Comparison of ENCODE assay signal across 19 cellular contexts in the genomic region with DNA sequence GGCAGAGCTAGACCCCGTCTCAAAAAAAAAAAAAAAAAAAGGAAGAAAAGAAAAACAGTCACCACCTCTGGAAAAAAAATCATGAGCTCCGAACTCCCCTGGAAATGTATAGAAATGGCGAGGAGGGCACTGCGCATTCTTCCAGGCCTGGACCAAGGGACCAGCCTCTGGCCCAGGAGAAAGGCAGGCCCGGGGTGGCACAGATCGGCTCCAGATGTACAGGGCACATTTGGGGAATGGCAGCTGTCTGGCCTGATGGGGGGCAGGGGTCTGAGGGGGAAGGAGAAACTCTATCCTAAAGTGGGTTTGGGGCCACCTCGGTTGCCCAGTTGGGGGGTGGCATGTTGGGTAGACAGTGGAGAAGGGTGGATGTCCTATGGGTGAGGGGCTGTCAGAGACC. TPM values are rescaled to one million over a fixed set of nuclear protein-coding genes. Genes with fewer than 3 reads are reported as not detected.
DNase-seq lines count a peak whose midpoint lies in the region; ATAC-seq, FAIRE-seq and TF ChIP-seq lines count a peak whose summit lies in the region.
"Had no signal": no experiment of that assay in that cellular context is flagged by ENCODE, and none has a peak within 500 bp of the region (broad histone marks: within the 10 kb centered on the region; RNA-seq: fewer than 3 reads in every experiment).

No MANE protein-coding gene starts in this region.

- WGBS in heart left ventricle, 4 donors, result 74 to 79% (median 75%) methylated on average over 7 of the region's 7 CpGs

- H3K9me3 ChIP-seq in heart left ventricle (no peaks in the 10 kb centered on the region), endothelial cell of umbilical vein (replicated peaks; ENCODE audit: control insufficient read depth, insufficient read depth, low read length) (no peaks in the 10 kb centered on the region), osteoblast (ENCODE audit: low read depth, low read length) (no peaks in the 10 kb centered on the region)
- H3K9me3 ChIP-seq: right lobe of liver had no signal

- TF ChIP-seq POLR2A in heart left ventricle (IDR thresholded peaks at IDR 0.05) (no peak), endothelial cell of umbilical vein (IDR thresholded peaks at IDR 0.05; ENCODE audit: low read depth, low read length) (no peak)

- dilution Hi-C loops in endothelial cell of umbilical vein (cut with MboI; ENCODE audit: extremely low pct_ligation_motif_present, low sequenced_read_pairs), result no loop called here

- no TSS peak for BruUV-seq in endothelial cell of umbilical vein (replicated peaks; lab: Mats Ljungman, UMichigan)

- TF ChIP-seq CTCF in heart left ventricle (IDR thresholded peaks at IDR 0.05) (no peak), endothelial cell of umbilical vein (IDR thresholded peaks at IDR 0.05; ENCODE audit: extremely low read depth in 1 of 2, insufficient read depth in 1 of 2, low read depth in 1 of 2, low read length in 2 of 2) (no peak), osteoblast (IDR thresholded peaks at IDR 0.05; ENCODE audit: extremely low read depth, low read depth, low read length) (no peak), type B pancreatic cell (conservative IDR thresholded peaks at IDR 0.05) (no peak)

- H3K36me3 ChIP-seq in heart left ventricle (peaks cover 0 to 3% (median 0%) of the 10 kb centered on the region in 9 donors), endothelial cell of umbilical vein (ENCODE audit: control insufficient read depth in 2 of 2, extremely low read depth in 1 of 2, insufficient read depth in 2 of 2, low read length in 2 of 2) (no peaks in the 10 kb centered on the region), osteoblast (ENCODE audit: insufficient read depth, low read length) (no peaks in the 10 kb centered on the region)
- H3K36me3 ChIP-seq: right lobe of liver had no signal

- H4K20me1 ChIP-seq in endothelial cell of umbilical vein (replicated peaks; ENCODE audit: control insufficient read depth, extremely low read depth, insufficient read depth, low read length) (no peaks in the 10 kb centered on the region), osteoblast (ENCODE audit: insufficient read depth, low read length) (no peaks in the 10 kb centered on the region)

- H3K27ac ChIP-seq in heart left ventricle (peak overlapping the region; percentile 36 to 94 (median 79)), endothelial cell of umbilical vein (ENCODE audit: insufficient read depth, low read depth, low read length) (peak overlapping the region; percentile 63), osteoblast (ENCODE audit: low read depth, low read length) (no peak overlapping the region)
- H3K27ac ChIP-seq: parathyroid adenoma had no signal

- H2AFZ ChIP-seq in endothelial cell of umbilical vein (ENCODE audit: low read depth, low read length) (no peak overlapping the region), osteoblast (ENCODE audit: low read length) (no peak overlapping the region)
- H2AFZ ChIP-seq: parathyroid adenoma had no signal

- intact Hi-C loops in heart left ventricle (cut with DNase I) (no loop called here), Right ventricle myocardium superior (cut with DNase I) (no loop called here), endothelial cell of umbilical vein (cut with micrococcal nuclease) (no loop called here)

- peak overlapping the region in 1 of 12 donors; percentile 26 for H3K4me3 ChIP-seq in heart left ventricle
- H3K4me3 ChIP-seq in endothelial cell of umbilical vein (replicated peaks in 1 of 3; ENCODE audit: insufficient read depth in 1 of 3, low read depth in 1 of 3, low read length in 3 of 3), result no peak overlapping the region
- no peak overlapping the region for H3K4me3 ChIP-seq in osteoblast (ENCODE audit: insufficient read depth, low read length)
- H3K4me3 ChIP-seq: right lobe of liver had no signal

- H3K9ac ChIP-seq in endothelial cell of umbilical vein (replicated peaks; ENCODE audit: extremely low read depth, insufficient read depth, low read length), result no peak overlapping the region
- H3K9ac ChIP-seq: parathyroid adenoma had no signal

- FAIRE-seq in endothelial cell of umbilical vein (lab: Jason Lieb, UNC), result no peak
- FAIRE-seq: A204.1, D721Med, GM12892 had no signal

- H3K27me3 ChIP-seq in heart left ventricle (no peaks in the 10 kb centered on the region), endothelial cell of umbilical vein (ENCODE audit: control insufficient read depth in 2 of 2, insufficient read depth in 2 of 2, low read length in 2 of 2) (no peaks in the 10 kb centered on the region), osteoblast (ENCODE audit: insufficient read depth, low read length) (no peaks in the 10 kb centered on the region)
- H3K27me3 ChIP-seq: right lobe of liver had no signal

- H3K4me2 ChIP-seq in endothelial cell of umbilical vein (ENCODE audit: insufficient read depth, low read length), result no peak overlapping the region
- no peak overlapping the region for H3K4me2 ChIP-seq in osteoblast (ENCODE audit: insufficient read depth, low read length)

- no peak for ATAC-seq in heart left ventricle
- no peak for ATAC-seq in Right ventricle myocardium superior (ENCODE audit: poor library complexity)
- no peak for ATAC-seq in HG03342 (IDR thresholded peaks at IDR 0.05; ENCODE audit: unreplicated experiment)
- no peak for ATAC-seq in GM19023 (IDR thresholded peaks at IDR 0.05; ENCODE audit: unreplicated experiment)

- no peaks in the 10 kb centered on the region for H3K9me1 ChIP-seq in endothelial cell of umbilical vein (replicated peaks; ENCODE audit: control insufficient read depth, extremely low read depth, insufficient read depth, low read length)

- POLR2A ChIA-PET in endothelial cell of umbilical vein (lab: Charles Lee), result no interaction called here

- CTCF ChIA-PET in endothelial cell of umbilical vein (lab: Charles Lee), result interaction anchor here (1.1 to 1.4 kb wide), 2 partner anchors 17 to 45 kb away, joined by 3 read pairs; no protein-coding TSS in a partner anchor

- H3K79me2 ChIP-seq in endothelial cell of umbilical vein (ENCODE audit: control insufficient read depth, insufficient read depth, low read length) (no peaks in the 10 kb centered on the region), osteoblast (ENCODE audit: insufficient read depth, low read length) (no peaks in the 10 kb centered on the region)
- H3K79me2 ChIP-seq: parathyroid adenoma had no signal

- peak overlapping the region; percentile 23 for H3K27ac Mint-ChIP-seq in type B pancreatic cell
- H3K27ac Mint-ChIP-seq: endodermal cell, mesothelial cell of epicardium, natural killer cell had no signal

- DNase-seq in heart left ventricle (no peak), Right ventricle myocardium superior (no peak), endothelial cell of umbilical vein (ENCODE audit: low read depth, low spot score) (no peak), osteoblast (ENCODE audit: insufficient read length, low spot score, missing footprints) (peak; percentile 30), type B pancreatic cell (ENCODE audit: extremely low spot score, unreplicated experiment) (no peak), MV-4-11 (lab: John Stamatoyannopoulos, UW) (no peak)
- DNase-seq: activated CD4-positive, alpha-beta T cell treated with anti-CD3 and anti-CD28 coated beads for 1 hour; endodermal cell; H7; natural killer cell; NCI-H187 had no signal

- H3K4me1 Mint-ChIP-seq in type B pancreatic cell (ENCODE audit: unreplicated experiment), result peaks cover 36% of the 10 kb centered on the region
- H3K4me1 Mint-ChIP-seq: natural killer cell had no signal

- H3K4me1 ChIP-seq in heart left ventricle (peaks cover 18 to 72% (median 40%) of the 10 kb centered on the region in 12 donors), endothelial cell of umbilical vein (ENCODE audit: control insufficient read depth, extremely low read depth, insufficient read depth, low read length) (peaks cover 38% of the 10 kb centered on the region), osteoblast (ENCODE audit: insufficient read depth, low read length) (peaks cover 34% of the 10 kb centered on the region)
- H3K4me1 ChIP-seq: right lobe of liver had no signal

- peaks cover 17% of the 10 kb centered on the region for H3K27me3 Mint-ChIP-seq in type B pancreatic cell

- H3K36me3 Mint-ChIP-seq in type B pancreatic cell, result no peaks in the 10 kb centered on the region
- H3K36me3 Mint-ChIP-seq: mesothelial cell of epicardium, natural killer cell had no signal

- no peaks in the 10 kb centered on the region for H3K9me3 Mint-ChIP-seq in type B pancreatic cell
- H3K9me3 Mint-ChIP-seq: endodermal cell, mesothelial cell of epicardium, natural killer cell had no signal

- no peak overlapping the region for H3K4me3 Mint-ChIP-seq in type B pancreatic cell
- H3K4me3 Mint-ChIP-seq: endodermal cell, mesothelial cell of epicardium, natural killer cell had no signal

TF ChIP-seq in endothelial cell of umbilical vein, 7 proteins besides CTCF, POLR2A, EP300 and RAD21:
- TF ChIP-seq, protein P1, sequence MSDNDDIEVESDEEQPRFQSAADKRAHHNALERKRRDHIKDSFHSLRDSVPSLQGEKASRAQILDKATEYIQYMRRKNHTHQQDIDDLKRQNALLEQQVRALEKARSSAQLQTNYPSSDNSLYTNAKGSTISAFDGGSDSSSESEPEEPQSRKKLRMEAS (IDR thresholded peaks at IDR 0.05; ENCODE audit: insufficient read depth, insufficient read length), result no peak
- TF ChIP-seq EZH2 (IDR thresholded peaks at IDR 0.05; ENCODE audit: borderline replicate concordance, low read depth, low read length, severe bottlenecking), result no peak
- TF ChIP-seq POLR2AphosphoS5 (IDR thresholded peaks at IDR 0.05; ENCODE audit: insufficient read depth, low read depth, low read length), result no peak
- TF ChIP-seq JUN (IDR thresholded peaks at IDR 0.05; ENCODE audit: borderline replicate concordance, insufficient read depth, insufficient read length, low read depth), result no peak
- no peak for TF ChIP-seq GATA2 (IDR thresholded peaks at IDR 0.05; ENCODE audit: insufficient read depth, insufficient read length, low read depth, low read length)
- TF ChIP-seq FOS (IDR thresholded peaks at IDR 0.05; ENCODE audit: borderline replicate concordance, insufficient read depth, low read length), result no peak
- no peak for TF ChIP-seq MYC (IDR thresholded peaks at IDR 0.05; ENCODE audit: low read depth, low read length)

RNA-seq across cellular contexts. Expression of gene EML1, which starts 46.0 kb away (rescaled TPM):
- total RNA-seq in heart left ventricle, result 10 to 100 TPM; 26.4 to 49.7 (median 41.5) TPM
- polyA plus RNA-seq in heart left ventricle, result 10 to 100 TPM in 1 of 2 donors, 1 to 10 TPM in 1; 7.4 to 18.2 TPM
- 39.5 TPM for total RNA-seq in Right ventricle myocardium superior
- 33.0 and 47.8 TPM in 2 replicates for total RNA-seq in endothelial cell of umbilical vein
- polyA plus RNA-seq in endothelial cell of umbilical vein, result 20.7 and 22.9 TPM in 2 replicates
- 20.7 and 26.3 TPM in 2 replicates for polyA plus RNA-seq in endothelial cell of umbilical vein (2011; cell fraction: cytosol; rRNA removed)
- 39.6 TPM in 2 replicates for polyA plus RNA-seq in endothelial cell of umbilical vein (2011; cell fraction: nucleus; rRNA removed)
- polyA plus RNA-seq in endothelial cell of umbilical vein (2012), result 27.4 and 29.7 TPM in 2 replicates
- polyA minus RNA-seq in endothelial cell of umbilical vein, result 102 and 113 TPM in 2 replicates
- 14.7 TPM for polyA minus RNA-seq in endothelial cell of umbilical vein (2011; cell fraction: cytosol; rRNA and poly(A)+ RNA removed)
- 64.9 and 76.5 TPM in 2 replicates for polyA minus RNA-seq in endothelial cell of umbilical vein (2011; cell fraction: nucleus; rRNA and poly(A)+ RNA removed)
- 38.0 and 46.7 TPM in 2 replicates for total RNA-seq in osteoblast
- 45.7 and 73.8 TPM in 2 replicates for total RNA-seq in type B pancreatic cell (ENCODE audit: low replicate concordance)
- total RNA-seq: natural killer cell had no signal
